In genomic region chr17:29141484-29141835, GRCh38 we compare ENCODE assay signal across 9 cellular contexts. TPM values are rescaled to one million over a fixed set of nuclear protein-coding genes. Genes with fewer than 3 reads are reported as not detected.
DNase-seq lines count a peak whose midpoint lies in the region; ATAC-seq and TF ChIP-seq lines count a peak whose summit lies in the region.
"Had no signal": no experiment of that assay in that cellular context is flagged by ENCODE, and none has a peak within 500 bp of the region (broad histone marks: within the 10 kb centered on the region; RNA-seq: fewer than 3 reads in every experiment).

No MANE protein-coding gene starts in this region.

- TF ChIP-seq CTCF in breast epithelium (IDR thresholded peaks at IDR 0.05) (no peak), MCF 10A (IDR thresholded peaks at IDR 0.05; ENCODE audit: unreplicated experiment) (no peak), transverse colon (IDR thresholded peaks at IDR 0.05) (no peak), GM10266 (IDR thresholded peaks at IDR 0.05; ENCODE audit: control insufficient read depth, insufficient read depth, low read depth, missing control alignments) (no peak)

- WGBS in mesodermal cell (ENCODE audit: insufficient coverage in 2 of 2), 2 experiments = 86 to 89% methylated on average over 4 to 5 of the region's 5 CpGs
- WGBS in transverse colon (ENCODE audit: low coverage in 1 of 2), 2 donors = 40 to 56% methylated on average over 1 to 5 of the region's 5 CpGs

- no peak for TF ChIP-seq POLR2A in breast epithelium (IDR thresholded peaks at IDR 0.05)
- TF ChIP-seq POLR2A in transverse colon (IDR thresholded peaks at IDR 0.05) = no peak

- peak overlapping the region; percentile 14 to 28 for H3K27ac ChIP-seq in breast epithelium
- peak overlapping the region; percentile 87 for H3K27ac ChIP-seq in mesodermal cell (ENCODE audit: low read depth, low read length, severe bottlenecking)
- peak overlapping the region; percentile 78 to 89 (median 81) for H3K27ac ChIP-seq in transverse colon
- H3K27ac ChIP-seq: KMS-11 had no signal

- POLR2A ChIA-PET in MCF 10A (lab: Yijun Ruan, JAX) = no interaction called here

- H3K36me3 ChIP-seq in breast epithelium (no peaks in the 10 kb centered on the region), mesodermal cell (ENCODE audit: control insufficient read depth, insufficient read depth, low read length) (no peaks in the 10 kb centered on the region), transverse colon (no peaks in the 10 kb centered on the region)

- H3K4me3 Mint-ChIP-seq in MCF 10A (ENCODE audit: unreplicated experiment) = no peak overlapping the region
- peak overlapping the region; percentile 91 for H3K4me3 Mint-ChIP-seq in activated naive CD8-positive, alpha-beta T cell

- H3K36me3 Mint-ChIP-seq in MCF 10A (ENCODE audit: insufficient read depth, unreplicated experiment) = no peaks in the 10 kb centered on the region
- no peaks in the 10 kb centered on the region for H3K36me3 Mint-ChIP-seq in activated naive CD8-positive, alpha-beta T cell

- in situ Hi-C loops in transverse colon (cut with MboI; ENCODE audit: low pct_ligation_motif_present in 1 of 4, low pct_unique_long_range_greater_than_20kb in 1 of 4, low sequenced_read_pairs in 3 of 4) = loop anchor here in 3 of 4 donors (10.0 to 25.0 kb wide), 3 partner anchors 63 to 146 kb away; partner anchors contain the start of gene NUFIP2 (in 1 of the 3)

- no peak for DNase-seq in breast epithelium (ENCODE audit: low spot score in 2 of 2)
- no peak for DNase-seq in MCF 10A (ENCODE audit: unreplicated experiment)
- DNase-seq in transverse colon = no peak
- DNase-seq in GM10266 (ENCODE audit: extremely low spot score) = no peak
- DNase-seq in mucosa of gallbladder (ENCODE audit: low spot score) = no peak

- CTCF ChIA-PET in MCF 10A (lab: Yijun Ruan, JAX) = interaction anchor here (14.7 kb wide), 1 partner anchor 77 kb away, joined by 287 read pairs; no protein-coding TSS in a partner anchor

- no peak for TF ChIP-seq EP300 in transverse colon (IDR thresholded peaks at IDR 0.05; ENCODE audit: low read depth)

- BruUV-seq in MCF 10A (replicated peaks; lab: Mats Ljungman, UMichigan) = no TSS peak

- H3K9me3 ChIP-seq in breast epithelium (no peaks in the 10 kb centered on the region), mesodermal cell (ENCODE audit: control insufficient read depth, low read length) (no peaks in the 10 kb centered on the region), transverse colon (no peaks in the 10 kb centered on the region)

- ATAC-seq in GM21723 (IDR thresholded peaks at IDR 0.05; ENCODE audit: unreplicated experiment) = no peak

- no peak overlapping the region for H3K27ac Mint-ChIP-seq in MCF 10A (ENCODE audit: low read depth, unreplicated experiment)
- H3K27ac Mint-ChIP-seq in activated naive CD8-positive, alpha-beta T cell = peak overlapping the region; percentile 97

- peaks cover 35% of the 10 kb centered on the region for H3K4me1 Mint-ChIP-seq in MCF 10A (ENCODE audit: insufficient read depth, unreplicated experiment)
- peaks cover 76% of the 10 kb centered on the region for H3K4me1 Mint-ChIP-seq in activated naive CD8-positive, alpha-beta T cell (ENCODE audit: low read depth)

- H3K27me3 Mint-ChIP-seq in MCF 10A (ENCODE audit: insufficient read depth, unreplicated experiment) = no peaks in the 10 kb centered on the region
- H3K27me3 Mint-ChIP-seq in activated naive CD8-positive, alpha-beta T cell = no peaks in the 10 kb centered on the region

- H3K4me1 ChIP-seq in breast epithelium (peaks cover 0 to 4% of the 10 kb centered on the region in 2 donors), mesodermal cell (ENCODE audit: control insufficient read depth, insufficient read depth, low read length, poor library complexity, severe bottlenecking) (peaks cover 49% of the 10 kb centered on the region), transverse colon (peaks cover 18 to 50% (median 28%) of the 10 kb centered on the region in 4 donors)

- H3K27me3 ChIP-seq in breast epithelium (no peaks in the 10 kb centered on the region), transverse colon (no peaks in the 10 kb centered on the region)

- intact Hi-C loops in breast epithelium (cut with DNase I; ENCODE audit: low total_unique reads) = no loop called here
- intact Hi-C loops in MCF 10A (cut with micrococcal nuclease) = no loop called here
- intact Hi-C loops in transverse colon (cut with DNase I; ENCODE audit: low total_unique reads) = loop anchor here (5.0 kb wide), 1 partner anchor 416 kb away; no protein-coding TSS in a partner anchor

- no peak overlapping the region for H3K4me3 ChIP-seq in breast epithelium
- H3K4me3 ChIP-seq in mesodermal cell (ENCODE audit: extremely low read depth, insufficient read depth, low read length, poor library complexity, severe bottlenecking) = no peak overlapping the region
- peak overlapping the region in 1 of 4 donors; percentile 42 for H3K4me3 ChIP-seq in transverse colon

- no peaks in the 10 kb centered on the region for H3K9me3 Mint-ChIP-seq in MCF 10A (ENCODE audit: unreplicated experiment)
- no peaks in the 10 kb centered on the region for H3K9me3 Mint-ChIP-seq in activated naive CD8-positive, alpha-beta T cell (ENCODE audit: low read depth)

RNA-seq across cellular contexts. Expression of gene MYO18A, which starts 38.7 kb away (rescaled TPM):
- total RNA-seq in breast epithelium (10 to 100 TPM; 31.5 to 71.1 (median 42.3) TPM), MCF 10A (2022) (24.0 and 24.8 TPM in 2 replicates), transverse colon (100 to 1,000 TPM; 112 to 191 (median 136) TPM), mucosa of gallbladder (198 TPM)
- polyA plus RNA-seq in mesodermal cell (2013, experiment 1 of 2) = 37.5 TPM
- 23.9 TPM for polyA plus RNA-seq in mesodermal cell (2013, experiment 2 of 2)

Comparison
In these comparisons a context has a peak if more than half of its experiments do, and no peak if none do; other contexts are left out.
1. H3K27ac ChIP-seq: peak in every context shown above with its lines; median percentile 87 in mesodermal cell; 81 in transverse colon; 21 in breast epithelium.